8 cellular contexts compared by ENCODE assay signal in the genomic region with DNA sequence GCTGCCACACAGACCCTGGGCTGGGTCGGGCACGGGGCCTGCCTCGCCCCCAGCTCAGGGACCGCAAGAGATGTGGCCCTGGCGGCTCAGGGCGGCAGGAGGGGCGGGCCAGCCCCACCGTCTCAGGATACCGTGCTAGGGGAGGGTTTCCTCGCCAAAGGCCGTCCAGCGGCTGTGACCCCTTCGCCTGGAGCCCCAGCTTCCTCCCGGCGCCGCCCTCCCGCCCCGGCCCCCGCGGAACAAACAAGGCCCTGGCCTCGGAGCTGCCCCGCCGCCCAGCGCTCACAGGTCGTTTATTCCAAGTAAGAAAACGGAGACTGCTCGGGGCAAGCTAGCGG. TPM values are rescaled to one million over a fixed set of nuclear protein-coding genes. Genes with fewer than 3 reads are reported as not detected.
DNase-seq lines count a peak whose midpoint lies in the region; ATAC-seq and TF ChIP-seq lines count a peak whose summit lies in the region.

No MANE protein-coding gene starts in this region.

- no peaks in the 10 kb centered on the region for H3K9me3 ChIP-seq in BLaER1 treated with 17β-estradiol and CSF1 and Interleukin-3, amounts not matched to agents 10 nM and 100 nM (replicated peaks in 1 of 11)
- H3K9me3 ChIP-seq in MG63, result no peaks in the 10 kb centered on the region
- H3K9me3 ChIP-seq in esophagus (ENCODE audit: control insufficient read depth in 2 of 2, insufficient read depth in 1 of 2, low read depth in 1 of 2, low read length in 1 of 2), result no peaks in the 10 kb centered on the region
- H3K9me3 ChIP-seq in neuronal stem cell (replicated peaks in 1 of 2; ENCODE audit: control insufficient read depth in 2 of 2, insufficient read depth in 1 of 2, low read depth in 1 of 2, low read length in 2 of 2), result no peaks in the 10 kb centered on the region

- TF ChIP-seq CTCF in GM13976 (IDR thresholded peaks at IDR 0.05; ENCODE audit: borderline replicate concordance, control extremely low read depth, extremely low read depth, insufficient read depth, missing control alignments), result no peak

- H2BK12ac ChIP-seq in neuronal stem cell (ENCODE audit: low read length), result peak overlapping the region; percentile 99

- in situ Hi-C loops in GM13976 (cut with MboI; ENCODE audit: low sequenced_read_pairs, unreplicated experiment), result no loop called here

- peak overlapping the region; percentile 68 to 85 (median 76); a peak in 17 of 20 replicates for H3K4me3 ChIP-seq in BLaER1 treated with 17β-estradiol and CSF1 and Interleukin-3, amounts not matched to agents 10 nM and 100 nM
- H3K4me3 ChIP-seq in MG63 (peak overlapping the region; percentile 76), esophagus (ENCODE audit: low read depth in 1 of 2, low read length in 2 of 2) (peak overlapping the region; percentile 40 to 94), neuronal stem cell (ENCODE audit: low read length in 2 of 2) (peak overlapping the region; percentile 33 to 58)

- peak overlapping the region in 3 of 11 experiments; percentile 7 to 56 (median 33); a peak in 4 of 22 replicates for H3K4me2 ChIP-seq in BLaER1 treated with 17β-estradiol and CSF1 and Interleukin-3, amounts not matched to agents 10 nM and 100 nM
- H3K4me2 ChIP-seq in neuronal stem cell (ENCODE audit: insufficient read depth, low read length, poor library complexity, severe bottlenecking), result no peak overlapping the region

- H3K23ac ChIP-seq in neuronal stem cell (ENCODE audit: low read depth, low read length, poor library complexity), result peak overlapping the region; percentile 47

- peak overlapping the region; percentile 78 to 90 (median 86); a peak in 20 of 22 replicates for H3K9ac ChIP-seq in BLaER1 treated with 17β-estradiol and CSF1 and Interleukin-3, amounts not matched to agents 10 nM and 100 nM
- peak overlapping the region; percentile 14 for H3K9ac ChIP-seq in neuronal stem cell (ENCODE audit: low read depth, low read length, poor library complexity)

- H2BK15ac ChIP-seq in neuronal stem cell (ENCODE audit: low read length), result peak overlapping the region; percentile 78

- H4K91ac ChIP-seq in neuronal stem cell (ENCODE audit: low read depth, low read length, poor library complexity), result no peak overlapping the region

- H3K79me1 ChIP-seq in neuronal stem cell (ENCODE audit: low read depth, low read length), result peaks cover 2% of the 10 kb centered on the region

- no peak overlapping the region for H2BK5ac ChIP-seq in neuronal stem cell (ENCODE audit: low read length)

- peaks cover 20 to 39% (median 37%) of the 10 kb centered on the region in 11 experiments; a peak in 20 of 22 replicates for H4K20me1 ChIP-seq in BLaER1 treated with 17β-estradiol and CSF1 and Interleukin-3, amounts not matched to agents 10 nM and 100 nM

- peak overlapping the region; percentile 68 for H2AFZ ChIP-seq in neuronal stem cell (ENCODE audit: low read length)

- H2BK120ac ChIP-seq in neuronal stem cell (ENCODE audit: low read depth, low read length), result peak overlapping the region; percentile 48

- H3K4me1 ChIP-seq in BLaER1 treated with 17β-estradiol and CSF1 and Interleukin-3, amounts not matched to agents 10 nM and 100 nM, result peaks cover 29 to 46% (median 36%) of the 10 kb centered on the region in 10 experiments
- peaks cover 0 to 7% of the 10 kb centered on the region in 2 donors for H3K4me1 ChIP-seq in esophagus (ENCODE audit: control insufficient read depth in 2 of 2, insufficient read depth in 2 of 2, low read length in 1 of 2)
- H3K4me1 ChIP-seq in neuronal stem cell (ENCODE audit: control insufficient read depth in 2 of 2, insufficient read depth in 1 of 2, low read depth in 1 of 2, low read length in 2 of 2), result peaks cover 3 to 13% of the 10 kb centered on the region in 2 donors

- peaks cover 20 to 32% (median 27%) of the 10 kb centered on the region in 11 experiments for H3K36me3 ChIP-seq in BLaER1 treated with 17β-estradiol and CSF1 and Interleukin-3, amounts not matched to agents 10 nM and 100 nM
- H3K36me3 ChIP-seq in MG63 (peaks cover 22% of the 10 kb centered on the region), esophagus (ENCODE audit: control insufficient read depth in 2 of 2, insufficient read depth in 2 of 2, low read length in 1 of 2) (peaks cover 0 to 2% of the 10 kb centered on the region in 2 donors), neuronal stem cell (replicated peaks in 1 of 2; ENCODE audit: control insufficient read depth in 2 of 2, insufficient read depth in 2 of 2, low read length in 2 of 2) (peaks cover 3 to 31% of the 10 kb centered on the region in 2 donors)

- 59 to 60% methylated on average over 28 of the region's 28 CpGs for WGBS in esophagus, 2 donors
- WGBS in neuronal stem cell (ENCODE audit: extremely low coverage in 2 of 2, insufficient read length in 2 of 2, insufficient replicate concordance in 1 of 2), 2 donors, result no CpG with 5 or more reads among the region's 28 CpGs

- no peaks in the 10 kb centered on the region for H3K27me3 ChIP-seq in BLaER1 treated with 17β-estradiol and CSF1 and Interleukin-3, amounts not matched to agents 10 nM and 100 nM
- no peaks in the 10 kb centered on the region for H3K27me3 ChIP-seq in MG63
- H3K27me3 ChIP-seq in esophagus (ENCODE audit: control insufficient read depth in 1 of 2, insufficient read depth in 2 of 2, low read length in 2 of 2), result no peaks in the 10 kb centered on the region
- H3K27me3 ChIP-seq in neuronal stem cell (ENCODE audit: control insufficient read depth in 3 of 3, insufficient read depth in 3 of 3, low read depth in 1 of 3, low read length in 3 of 3), result no peaks in the 10 kb centered on the region

- ATAC-seq in GM18909 (IDR thresholded peaks at IDR 0.05; ENCODE audit: poor library complexity, unreplicated experiment) (no peak), GM19351 (IDR thresholded peaks at IDR 0.05; ENCODE audit: unreplicated experiment) (no peak)

- peak overlapping the region; percentile 28 for H3K4ac ChIP-seq in neuronal stem cell (ENCODE audit: low read length)

- no peak for DNase-seq in MG63
- DNase-seq in neuronal stem cell (ENCODE audit: low spot score), result no peak
- no peak for DNase-seq in GM13976 (ENCODE audit: low spot score)
- no peak for DNase-seq in RKO (ENCODE audit: low spot score)

- H3K14ac ChIP-seq in neuronal stem cell (ENCODE audit: low read length), result no peak overlapping the region

- peak overlapping the region; percentile 84 for H3K18ac ChIP-seq in neuronal stem cell (ENCODE audit: low read length)

- H3K27ac ChIP-seq in BLaER1 treated with 17β-estradiol and CSF1 and Interleukin-3, amounts not matched to agents 10 nM and 100 nM, result peak overlapping the region in 9 of 11 experiments; percentile 23 to 87 (median 81); a peak in 14 of 22 replicates
- H3K27ac ChIP-seq in esophagus (ENCODE audit: low read depth in 2 of 2, low read length in 1 of 2) (peak overlapping the region; percentile 63 to 90), neuronal stem cell (replicated peaks; ENCODE audit: low read length) (no peak overlapping the region)

- H2AK5ac ChIP-seq in neuronal stem cell (ENCODE audit: low read depth, low read length), result peak overlapping the region; percentile 94

- peak overlapping the region; percentile 70 for H4K8ac ChIP-seq in neuronal stem cell (ENCODE audit: low read depth, low read length)

RNA-seq across cellular contexts. Expression of a gene that starts 0.5 kb away (rescaled TPM):
- 22.2 and 43.1 TPM in 2 replicates for total RNA-seq in MG63 (2014; rRNA removed; shearing (Covaris generic); ENCODE audit: low replicate concordance)
- 10 to 100 TPM; 17.3 to 20.2 TPM for polyA plus RNA-seq in esophagus
- 49.2 TPM for polyA plus RNA-seq in neuronal stem cell (2013, experiment 1 of 2)
- polyA plus RNA-seq in neuronal stem cell (2013, experiment 2 of 2), result 52.4 TPM

RNA-seq across cellular contexts. Expression of a gene that starts 14.5 kb away (rescaled TPM):
- 88.4 and 139 TPM in 2 replicates for total RNA-seq in MG63 (2014; rRNA removed; shearing (Covaris generic); ENCODE audit: low replicate concordance)
- 10 to 100 TPM; 22.5 to 30.7 TPM for polyA plus RNA-seq in esophagus
- polyA plus RNA-seq in neuronal stem cell (2013, experiment 1 of 2), result 42.0 TPM
- polyA plus RNA-seq in neuronal stem cell (2013, experiment 2 of 2), result 43.9 TPM
